In the genomic region with DNA sequence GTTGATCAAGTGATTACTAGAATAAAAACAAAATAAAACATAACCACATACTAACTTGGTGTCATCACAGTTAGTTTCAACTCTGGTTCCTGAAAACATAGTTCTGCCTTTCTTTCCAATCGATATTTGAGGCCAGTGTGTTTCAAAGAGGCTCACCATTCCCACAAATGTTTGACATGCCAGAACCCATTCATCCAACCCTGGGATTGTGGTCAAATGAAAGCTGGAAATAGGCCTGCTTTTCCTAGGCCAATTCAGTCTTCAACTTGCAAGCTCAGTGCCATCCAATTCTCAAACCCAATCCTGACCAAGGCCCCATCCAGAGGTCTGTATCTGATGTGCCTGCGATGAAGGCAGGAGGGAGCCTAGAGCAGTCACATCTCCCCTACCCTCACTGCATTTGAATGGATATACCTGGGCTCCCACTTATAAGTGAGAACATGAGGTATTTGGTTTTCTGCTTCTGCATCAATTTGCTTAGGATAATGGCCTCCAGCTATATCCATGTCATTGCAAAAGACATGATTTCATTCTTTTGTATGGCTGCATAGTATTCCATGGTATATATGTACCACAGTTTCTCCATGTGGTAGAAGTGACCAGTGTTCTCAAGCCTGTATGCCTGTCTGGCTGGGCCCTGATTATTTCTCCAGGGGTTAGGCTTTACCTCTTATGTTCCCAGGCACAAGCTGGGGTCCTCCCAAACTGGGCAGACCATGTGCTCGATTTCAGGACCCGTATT, we compare ENCODE assay signal across 2 cellular contexts.
A peak's percentile ranks its signal among the peaks of the same experiment; 100 is the strongest.
TF ChIP-seq lines count a peak whose summit lies in the region.

No MANE protein-coding gene starts in this region.

TF ChIP-seq in IMR-90, 13 proteins besides CTCF, POLR2A, EP300 and RAD21:
- TF ChIP-seq, protein P1, sequence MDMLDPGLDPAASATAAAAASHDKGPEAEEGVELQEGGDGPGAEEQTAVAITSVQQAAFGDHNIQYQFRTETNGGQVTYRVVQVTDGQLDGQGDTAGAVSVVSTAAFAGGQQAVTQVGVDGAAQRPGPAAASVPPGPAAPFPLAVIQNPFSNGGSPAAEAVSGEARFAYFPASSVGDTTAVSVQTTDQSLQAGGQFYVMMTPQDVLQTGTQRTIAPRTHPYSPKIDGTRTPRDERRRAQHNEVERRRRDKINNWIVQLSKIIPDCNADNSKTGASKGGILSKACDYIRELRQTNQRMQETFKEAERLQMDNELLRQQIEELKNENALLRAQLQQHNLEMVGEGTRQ (IDR thresholded peaks at IDR 0.05; ENCODE audit: low read depth, low read length), result no peak
TF ChIP-seq in IMR-90: peak in this region for 0.

TF ChIP-seq in K562, 482 proteins besides CTCF, POLR2A, EP300 and RAD21:
- TF ChIP-seq ZNF146 (CRISPR knock-in tag; IDR thresholded peaks at IDR 0.05; ENCODE audit: unreplicated experiment) (peak; percentile 44), ZNF134 (CRISPR knock-in tag; conservative IDR thresholded peaks at IDR 0.05) (no peak), KDM2B (CRISPR knock-in tag; IDR thresholded peaks at IDR 0.05) (no peak), RNF2 (IDR thresholded peaks at IDR 0.05) (no peak), ZNF41 (CRISPR knock-in tag; conservative IDR thresholded peaks at IDR 0.05) (no peak)
- TF ChIP-seq, protein P2, sequence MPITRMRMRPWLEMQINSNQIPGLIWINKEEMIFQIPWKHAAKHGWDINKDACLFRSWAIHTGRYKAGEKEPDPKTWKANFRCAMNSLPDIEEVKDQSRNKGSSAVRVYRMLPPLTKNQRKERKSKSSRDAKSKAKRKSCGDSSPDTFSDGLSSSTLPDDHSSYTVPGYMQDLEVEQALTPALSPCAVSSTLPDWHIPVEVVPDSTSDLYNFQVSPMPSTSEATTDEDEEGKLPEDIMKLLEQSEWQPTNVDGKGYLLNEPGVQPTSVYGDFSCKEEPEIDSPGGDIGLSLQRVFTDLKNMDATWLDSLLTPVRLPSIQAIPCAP (CRISPR knock-in tag; IDR thresholded peaks at IDR 0.05; ENCODE audit: borderline replicate concordance), result no peak
- TF ChIP-seq, protein P3, sequence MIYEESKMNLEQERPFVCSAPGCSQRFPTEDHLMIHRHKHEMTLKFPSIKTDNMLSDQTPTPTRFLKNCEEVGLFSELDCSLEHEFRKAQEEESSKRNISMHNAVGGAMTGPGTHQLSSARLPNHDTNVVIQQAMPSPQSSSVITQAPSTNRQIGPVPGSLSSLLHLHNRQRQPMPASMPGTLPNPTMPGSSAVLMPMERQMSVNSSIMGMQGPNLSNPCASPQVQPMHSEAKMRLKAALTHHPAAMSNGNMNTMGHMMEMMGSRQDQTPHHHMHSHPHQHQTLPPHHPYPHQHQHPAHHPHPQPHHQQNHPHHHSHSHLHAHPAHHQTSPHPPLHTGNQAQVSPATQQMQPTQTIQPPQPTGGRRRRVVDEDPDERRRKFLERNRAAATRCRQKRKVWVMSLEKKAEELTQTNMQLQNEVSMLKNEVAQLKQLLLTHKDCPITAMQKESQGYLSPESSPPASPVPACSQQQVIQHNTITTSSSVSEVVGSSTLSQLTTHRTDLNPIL (CRISPR knock-in tag; IDR thresholded peaks at IDR 0.05), result no peak
